ENCODE assay signal across 1 cellular context in genomic region chr9:70100362-70100761, GRCh38.
TF ChIP-seq lines count a peak whose summit lies in the region.

No MANE protein-coding gene starts in this region.

TF ChIP-seq in H1, 55 proteins besides CTCF, POLR2A, EP300 and RAD21:
- TF ChIP-seq FOSL1 (IDR thresholded peaks at IDR 0.05; ENCODE audit: insufficient read depth, low read depth, low read length), result no peak
- no peak for TF ChIP-seq E2F6 (IDR thresholded peaks at IDR 0.05)
- TF ChIP-seq SP2 (IDR thresholded peaks at IDR 0.05; ENCODE audit: low read length), result no peak
- no peak for TF ChIP-seq RFX5 (IDR thresholded peaks at IDR 0.05; ENCODE audit: borderline replicate concordance, low read depth, low read length)
- no peak for TF ChIP-seq CBX8 (IDR thresholded peaks at IDR 0.05; ENCODE audit: borderline replicate concordance, low read depth, low read length)
- no peak for TF ChIP-seq TAF1 (IDR thresholded peaks at IDR 0.05; ENCODE audit: low read depth, low read length)
- TF ChIP-seq CHD7 (IDR thresholded peaks at IDR 0.05; ENCODE audit: insufficient replicate concordance, low read length), result no peak
- no peak for TF ChIP-seq TAF7 (optimal IDR thresholded peaks at IDR 0.05; ENCODE audit: borderline replicate concordance, low read depth, low read length)
- TF ChIP-seq POU5F1 (IDR thresholded peaks at IDR 0.05; ENCODE audit: low read depth, low read length), result no peak
- no peak for TF ChIP-seq SRF (IDR thresholded peaks at IDR 0.05; ENCODE audit: low read depth, low read length)
- TF ChIP-seq CTBP2 (IDR thresholded peaks at IDR 0.05; ENCODE audit: borderline replicate concordance, insufficient read depth, insufficient read length, low read length), result no peak
- TF ChIP-seq BCL11A (IDR thresholded peaks at IDR 0.05; ENCODE audit: low read depth in 2 of 2, low read length in 2 of 2), result no peak
- TF ChIP-seq ZNF274 (IDR thresholded peaks at IDR 0.05; ENCODE audit: borderline replicate concordance, extremely low read depth, low read length), result no peak
- no peak for TF ChIP-seq ASH2L (IDR thresholded peaks at IDR 0.05; ENCODE audit: low read length)
- no peak for TF ChIP-seq CEBPB (IDR thresholded peaks at IDR 0.05; ENCODE audit: low read depth, low read length)
- no peak for TF ChIP-seq HDAC6 (IDR thresholded peaks at IDR 0.05; ENCODE audit: low read depth, low read length)
- no peak for TF ChIP-seq RNF2 (IDR thresholded peaks at IDR 0.05; ENCODE audit: borderline replicate concordance, low read depth, low read length, missing control alignments, poor library complexity, severe bottlenecking)
- TF ChIP-seq KDM5A (IDR thresholded peaks at IDR 0.05; ENCODE audit: low read length), result no peak
TF ChIP-seq in H1: peak in this region for 0.
